ENCODE assay signal across 8 cellular contexts in the genomic region with DNA sequence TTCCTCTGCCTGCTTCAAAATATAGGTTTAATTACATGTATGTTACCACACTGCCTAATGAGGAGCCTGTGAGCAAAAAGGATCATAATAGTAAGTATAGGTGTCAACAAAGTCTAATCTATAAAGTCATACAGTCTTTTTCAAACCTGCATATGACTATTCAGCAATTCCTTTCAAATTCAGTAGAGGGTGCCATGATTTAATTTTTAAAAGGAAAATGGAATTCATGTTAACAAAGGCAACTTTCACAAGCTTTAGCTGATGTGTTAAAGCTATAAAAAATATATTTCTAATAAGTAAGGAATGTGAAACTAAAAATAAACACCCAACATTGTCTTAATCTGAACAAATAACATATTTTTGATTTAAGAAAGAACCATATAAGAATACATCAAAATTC. TPM values are rescaled to one million over a fixed set of nuclear protein-coding genes. Genes with fewer than 3 reads are reported as not detected.
DNase-seq lines count a peak whose midpoint lies in the region; ATAC-seq, FAIRE-seq and TF ChIP-seq lines count a peak whose summit lies in the region.

No MANE protein-coding gene starts in this region.

- TF ChIP-seq EP300 in GM12878 (IDR thresholded peaks at IDR 0.05; ENCODE audit: borderline replicate concordance in 1 of 2, control insufficient read depth in 1 of 2, low read depth in 2 of 2, low read length in 2 of 2): no peak
- no peak for TF ChIP-seq EP300 in HepG2 (IDR thresholded peaks at IDR 0.05; ENCODE audit: low read depth in 2 of 2, low read length in 2 of 2)
- no peak for TF ChIP-seq EP300 in HepG2 (CRISPR knock-in tag; IDR thresholded peaks at IDR 0.05; ENCODE audit: borderline replicate concordance)

- BruUV-seq in GM12878 (replicated peaks; lab: Mats Ljungman, UMichigan) (no TSS peak), HepG2 (replicated peaks; lab: Mats Ljungman, UMichigan) (no TSS peak)

- H3K4me1 ChIP-seq in GM12878 (ENCODE audit: control insufficient read depth, insufficient read depth, low read length) (no peaks in the 10 kb centered on the region), HepG2 (ENCODE audit: insufficient read depth, low read length) (no peaks in the 10 kb centered on the region)

- CTCF ChIA-PET in GM12878 (lab: Yijun Ruan, JAX) (interaction anchor here (1.0 to 4.2 kb wide), 8 partner anchors 10 to 151 kb away, joined by 3 to 77 read pairs (median 6); no protein-coding TSS in a partner anchor), HepG2 (lab: Yijun Ruan, JAX; ENCODE audit: low intra/inter-chr PET ratio, low total read pairs) (interaction anchor here (2.2 to 3.5 kb wide), 2 partner anchors 131 to 143 kb away, joined by 12 to 66 read pairs; no protein-coding TSS in a partner anchor)
- CTCF ChIA-PET in activated naive CD4-positive, alpha-beta T cell treated with anti-CD3 and anti-CD28 coated beads for 36 hours (lab: Charles Lee): interaction anchor here (0.7 to 10.1 kb wide), 24 partner anchors 16 to 881 kb away, joined by 3 to 177 read pairs (median 4); a partner anchor contains a TSS

- ATAC-seq in GM12878 (peak; percentile 32; the same call in 1 of the 3 replicates), HepG2 (no peak), GM21529 (IDR thresholded peaks at IDR 0.05; ENCODE audit: unreplicated experiment) (no peak)

- intact Hi-C loops in GM12878 (cut with micrococcal nuclease; ENCODE audit: unreplicated experiment): loop anchor here (1.0 kb wide), 1 partner anchor 132 kb away; no protein-coding TSS in a partner anchor
- intact Hi-C loops in HepG2 (cut with micrococcal nuclease; ENCODE audit: unreplicated experiment): loop anchor here (1.0 to 2.0 kb wide), 2 partner anchors 52 to 132 kb away; a partner anchor contains a TSS
- intact Hi-C loops in posterior cingulate gyrus (cut with DNase I): loop anchor here (1.0 kb wide), 1 partner anchor 132 kb away; no protein-coding TSS in a partner anchor
- intact Hi-C loops in activated naive CD4-positive, alpha-beta T cell treated with anti-CD3 and anti-CD28 coated beads for 36 hours (cut with micrococcal nuclease): loop anchor here (1.0 kb wide), 4 partner anchors 50 to 144 kb away; no protein-coding TSS in a partner anchor

- no peak for TF ChIP-seq POLR2A in GM12878 (IDR thresholded peaks at IDR 0.05; ENCODE audit: low read depth, low read length)
- no peak for TF ChIP-seq POLR2A in HepG2 (IDR thresholded peaks at IDR 0.05; ENCODE audit: insufficient read depth in 1 of 2, low read depth in 2 of 2, low read length in 2 of 2)
- TF ChIP-seq POLR2A in GM12892 (IDR thresholded peaks at IDR 0.05; ENCODE audit: low read depth, low read length): no peak

- H3K36me3 Mint-ChIP-seq in activated naive CD4-positive, alpha-beta T cell treated with anti-CD3 and anti-CD28 coated beads for 36 hours (ENCODE audit: low read depth): no peaks in the 10 kb centered on the region

- no peak overlapping the region for H3K4me2 ChIP-seq in GM12878 (ENCODE audit: control insufficient read depth, insufficient read depth)
- no peak overlapping the region for H3K4me2 ChIP-seq in HepG2 (ENCODE audit: low read depth, low read length)

- H2AFZ ChIP-seq in GM12878 (ENCODE audit: control insufficient read depth, low read depth, low read length) (no peak overlapping the region), HepG2 (ENCODE audit: low read length) (no peak overlapping the region)

- H3K36me3 ChIP-seq in GM12878 (ENCODE audit: control insufficient read depth in 2 of 2, insufficient read depth in 2 of 2, low read length in 1 of 2) (no peaks in the 10 kb centered on the region), HepG2 (replicated peaks in 1 of 2; ENCODE audit: control insufficient read depth in 1 of 2, insufficient read depth in 2 of 2, low read length in 2 of 2) (no peaks in the 10 kb centered on the region)

- H3K27ac ChIP-seq in GM12878 (ENCODE audit: control insufficient read depth, insufficient read depth) (no peak overlapping the region), HepG2 (ENCODE audit: extremely low read length, insufficient read depth, low read length) (no peak overlapping the region)

- FAIRE-seq in GM12878 (lab: Jason Lieb, UNC) (no peak), HepG2 (lab: Jason Lieb, UNC) (no peak), GM12892 (lab: Jason Lieb, UNC) (no peak)

- TF ChIP-seq RAD21 in GM12878 (IDR thresholded peaks at IDR 0.05; ENCODE audit: insufficient read depth, low read depth, low read length) (peak; percentile 60), HepG2 (CRISPR knock-in tag; IDR thresholded peaks at IDR 0.05) (peak; percentile 51)

- DNase-seq in AG09319 (ENCODE audit: extremely low read depth, low read depth) (no peak), HCEC 1CT (peak; percentile 36), GM12878 (ENCODE audit: low read depth, low spot score) (no peak), HepG2 (ENCODE audit: low spot score) (peak; percentile 29), posterior cingulate gyrus (no peak), GM12892 (ENCODE audit: insufficient read length) (no peak)
- no peak for DNase-seq in activated naive CD4-positive, alpha-beta T cell treated with anti-CD3 and anti-CD28 coated beads for 36 hours

- SMC1A ChIA-PET in GM12878 (lab: Charles Lee; ENCODE audit: uncharacterized antibody, unreplicated experiment): interaction anchor here (1.0 to 3.8 kb wide), 6 partner anchors 31 to 143 kb away, joined by 3 to 39 read pairs (median 6); no protein-coding TSS in a partner anchor

- H3K27ac Mint-ChIP-seq in activated naive CD4-positive, alpha-beta T cell treated with anti-CD3 and anti-CD28 coated beads for 36 hours: no peak overlapping the region

- H3K4me3 ChIP-seq in GM12878: no peak overlapping the region
- H3K4me3 ChIP-seq in HepG2 (replicated peaks in 1 of 3; ENCODE audit: insufficient read depth in 1 of 3, low read depth in 2 of 3, low read length in 3 of 3): no peak overlapping the region

- no peak overlapping the region for H3K4me3 Mint-ChIP-seq in activated naive CD4-positive, alpha-beta T cell treated with anti-CD3 and anti-CD28 coated beads for 36 hours

- H3K9me3 ChIP-seq in GM12878 (replicated peaks; ENCODE audit: control insufficient read depth, insufficient read depth, low read length): no peaks in the 10 kb centered on the region
- H3K9me3 ChIP-seq in HepG2 (ENCODE audit: low read length): no peaks in the 10 kb centered on the region

- no peaks in the 10 kb centered on the region; a peak in 1 of 4 replicates for H3K27me3 ChIP-seq in GM12878 (replicated peaks in 1 of 2; ENCODE audit: control insufficient read depth in 2 of 2, insufficient read depth in 2 of 2, low read length in 1 of 2)
- H3K27me3 ChIP-seq in HepG2 (ENCODE audit: control insufficient read depth in 1 of 2, insufficient read depth in 2 of 2, low read length in 2 of 2): no peaks in the 10 kb centered on the region

- peaks cover 1% of the 10 kb centered on the region for H3K9me3 Mint-ChIP-seq in activated naive CD4-positive, alpha-beta T cell treated with anti-CD3 and anti-CD28 coated beads for 36 hours

- RAD21 ChIA-PET in GM12878 (lab: Charles Lee; ENCODE audit: unreplicated experiment): interaction anchor here (1.0 to 2.4 kb wide), 6 partner anchors 15 to 143 kb away, joined by 3 to 39 read pairs (median 4); no protein-coding TSS in a partner anchor

- TF ChIP-seq CTCF in AG09319 (IDR thresholded peaks at IDR 0.05; ENCODE audit: low read depth, low read length) (peak; percentile 47), GM12878 (IDR thresholded peaks at IDR 0.05 in 2 of 3, conservative IDR thresholded peaks at IDR 0.05 in 1 of 3; ENCODE audit: control insufficient read depth in 2 of 3, extremely low read depth in 1 of 3, insufficient read depth in 1 of 3, low read depth in 3 of 3, low read length in 3 of 3) (peak in 2 of 3 experiments; percentile 43 to 52; a peak in 3 of 6 replicates), HepG2 (CRISPR knock-in tag; IDR thresholded peaks at IDR 0.05) (peak; percentile 49)

- peaks cover 47% of the 10 kb centered on the region for H3K4me1 Mint-ChIP-seq in activated naive CD4-positive, alpha-beta T cell treated with anti-CD3 and anti-CD28 coated beads for 36 hours (ENCODE audit: low read depth)

- no peak overlapping the region for H3K9ac ChIP-seq in GM12878 (ENCODE audit: control insufficient read depth, insufficient read depth, low read length)
- no peak overlapping the region for H3K9ac ChIP-seq in HepG2 (ENCODE audit: insufficient read depth, low read depth, low read length)

- POLR2A ChIA-PET in GM12878 (lab: Charles Lee): no interaction called here
- POLR2A ChIA-PET in HepG2 (lab: Yijun Ruan, JAX): interaction anchor here (0.9 kb wide), 1 partner anchor 129 kb away, joined by 4 read pairs; no protein-coding TSS in a partner anchor

- in situ Hi-C loops in GM12878 (cut with MboI) (no loop called here), HepG2 (cut with HindIII; ENCODE audit: extremely low pct_ligation_motif_present, low pct_unique_long_range_greater_than_20kb) (no loop called here)

- H4K20me1 ChIP-seq in GM12878 (ENCODE audit: control insufficient read depth, insufficient read depth): no peaks in the 10 kb centered on the region
- no peaks in the 10 kb centered on the region for H4K20me1 ChIP-seq in HepG2 (ENCODE audit: insufficient read depth, low read length)

- no peaks in the 10 kb centered on the region for H3K27me3 Mint-ChIP-seq in activated naive CD4-positive, alpha-beta T cell treated with anti-CD3 and anti-CD28 coated beads for 36 hours (ENCODE audit: low read depth)

- H3K79me2 ChIP-seq in GM12878 (ENCODE audit: control insufficient read depth, insufficient read depth, low read length) (no peaks in the 10 kb centered on the region), HepG2 (ENCODE audit: insufficient read depth, low read length) (peaks cover 2% of the 10 kb centered on the region)

RNA-seq across cellular contexts. Expression of a gene that starts 52.1 kb away (rescaled TPM):
- total RNA-seq in GM12878 (2013; cell fraction: nucleolus; rRNA removed): 1.6 and 2.1 TPM in 2 replicates
- total RNA-seq in GM12878 (2014; rRNA removed) (0.05 and 0.06 TPM in 2 replicates), GM12878 (2014; rRNA removed; fragmentation: Illumina TruSeq; extraction: Trizol) (0.04 and 0.09 TPM in 2 replicates), GM12878 (2021) (0.08 and 0.15 TPM in 2 replicates), HepG2 (2016; rRNA removed; fragmentation: Illumina TruSeq; extraction: Trizol) (16.4 and 23.8 TPM in 2 replicates)
- polyA plus RNA-seq in GM12878 (2011; ENCODE audit: low read depth): not detected
- polyA plus RNA-seq in GM12878 (2011; rRNA removed) (0.12 and 0.23 TPM in 2 replicates), GM12878 (2014; fragmentation: Illumina TruSeq; extraction: Trizol) (0.04 TPM in 1 of 2 replicates, not detected in the other), GM12878 (2014; fragmentation: Nextera tagmentation; extraction: Ambion mirVana) (under 1 TPM in 1 of 2 experiments, not detected in 1; 0.04 TPM), GM12878 (2014; rRNA removed) (0.01 and 0.08 TPM in 2 replicates), GM12878 (2016; fragmentation: Nextera tagmentation; extraction: Ambion mirVana) (under 1 TPM in 1 of 2 experiments, not detected in 1; 0.14 TPM), HepG2 (2011; rRNA removed) (6.8 and 7.0 TPM in 2 replicates)
- 0.04 and 0.18 TPM in 2 replicates for polyA plus RNA-seq in GM12878 (2011; cell fraction: cytosol; rRNA removed)
- 0.06 TPM in 1 of 2 replicates, not detected in the other for polyA plus RNA-seq in GM12878 (2011; cell fraction: nucleus; rRNA removed)
- 0.21 TPM in 1 of 2 replicates, not detected in the other for polyA plus RNA-seq in GM12878 (2012)
- polyA minus RNA-seq in GM12878 (2011; rRNA and poly(A)+ RNA removed): 0.46 and 0.66 TPM in 2 replicates
- polyA minus RNA-seq in GM12878 (2011; cell fraction: cytosol; rRNA and poly(A)+ RNA removed): not detected in 2 replicates
- polyA minus RNA-seq in GM12878 (2011; cell fraction: nucleus; rRNA and poly(A)+ RNA removed): 0.36 TPM in 1 of 2 replicates, not detected in the other
- total RNA-seq in HepG2 (2016; cell fraction: cytosol; rRNA removed; fragmentation: Illumina TruSeq; extraction: Trizol; ENCODE audit: low read depth): 4.7 and 4.9 TPM in 2 replicates
- total RNA-seq in HepG2 (2016; cell fraction: insoluble cytoplasmic fraction; rRNA removed; fragmentation: Illumina TruSeq; extraction: Trizol): 15.7 and 24.1 TPM in 2 replicates
- total RNA-seq in HepG2 (2016; cell fraction: membrane; rRNA removed; fragmentation: Illumina TruSeq; extraction: Trizol): 13.2 and 13.5 TPM in 2 replicates
- 13.9 and 16.9 TPM in 2 replicates for total RNA-seq in HepG2 (2016; cell fraction: nucleus; rRNA removed; fragmentation: Illumina TruSeq; extraction: Trizol)
- 4.1 and 4.3 TPM in 2 replicates for polyA plus RNA-seq in HepG2 (2011; cell fraction: cytosol; rRNA removed)
- polyA plus RNA-seq in HepG2 (2011; cell fraction: nucleus; rRNA removed): 3.2 and 3.9 TPM in 2 replicates
- polyA plus RNA-seq in HepG2 (2012): 4.3 and 5.3 TPM in 2 replicates
- polyA plus RNA-seq in HepG2 (2016; cell fraction: cytosol; fragmentation: Illumina TruSeq; extraction: Trizol; ENCODE audit: low read depth): 1.6 and 1.8 TPM in 2 replicates
- 14.2 and 15.0 TPM in 2 replicates for polyA plus RNA-seq in HepG2 (2016; cell fraction: insoluble cytoplasmic fraction; fragmentation: Illumina TruSeq; extraction: Trizol; ENCODE audit: low read depth)
- 4.8 and 5.4 TPM in 2 replicates for polyA plus RNA-seq in HepG2 (2016; cell fraction: membrane; fragmentation: Illumina TruSeq; extraction: Trizol; ENCODE audit: low read depth)
- polyA plus RNA-seq in HepG2 (2016; cell fraction: nucleus; fragmentation: Illumina TruSeq; extraction: Trizol; ENCODE audit: insufficient read depth, low read depth): 8.0 and 8.2 TPM in 2 replicates
- 10.8 and 31.2 TPM in 2 replicates for polyA minus RNA-seq in HepG2 (2011; rRNA and poly(A)+ RNA removed; ENCODE audit: low replicate concordance)
- 12.3 and 12.6 TPM in 2 replicates for polyA minus RNA-seq in HepG2 (2011; cell fraction: cytosol; rRNA and poly(A)+ RNA removed)
- 17.6 and 21.8 TPM in 2 replicates for polyA minus RNA-seq in HepG2 (2011; cell fraction: nucleus; rRNA and poly(A)+ RNA removed)
- total RNA-seq in activated naive CD4-positive, alpha-beta T cell treated with anti-CD3 and anti-CD28 coated beads for 36 hours: 10 to 100 TPM; 23.6 to 25.4 TPM
- not detected for polyA plus RNA-seq in GM12892 (2012; ENCODE audit: missing spikeins)

Comparison
In these comparisons a context has a peak if more than half of its experiments do, and no peak if none do; other contexts are left out.
1. DNase-seq: peak in HCEC 1CT (single experiment) and HepG2 (single experiment); none in AG09319 (single experiment), GM12878 (single experiment), posterior cingulate gyrus (0 of 10), activated naive CD4-positive, alpha-beta T cell treated with anti-CD3 and anti-CD28 coated beads for 36 hours (single experiment) and GM12892 (single experiment).
2. Peak in every context shown above with its lines, with median percentiles within 50 percentile points of each other: CTCF ChIP-seq.